Comparison of ENCODE assay signal across 16 cellular contexts in the genomic region with DNA sequence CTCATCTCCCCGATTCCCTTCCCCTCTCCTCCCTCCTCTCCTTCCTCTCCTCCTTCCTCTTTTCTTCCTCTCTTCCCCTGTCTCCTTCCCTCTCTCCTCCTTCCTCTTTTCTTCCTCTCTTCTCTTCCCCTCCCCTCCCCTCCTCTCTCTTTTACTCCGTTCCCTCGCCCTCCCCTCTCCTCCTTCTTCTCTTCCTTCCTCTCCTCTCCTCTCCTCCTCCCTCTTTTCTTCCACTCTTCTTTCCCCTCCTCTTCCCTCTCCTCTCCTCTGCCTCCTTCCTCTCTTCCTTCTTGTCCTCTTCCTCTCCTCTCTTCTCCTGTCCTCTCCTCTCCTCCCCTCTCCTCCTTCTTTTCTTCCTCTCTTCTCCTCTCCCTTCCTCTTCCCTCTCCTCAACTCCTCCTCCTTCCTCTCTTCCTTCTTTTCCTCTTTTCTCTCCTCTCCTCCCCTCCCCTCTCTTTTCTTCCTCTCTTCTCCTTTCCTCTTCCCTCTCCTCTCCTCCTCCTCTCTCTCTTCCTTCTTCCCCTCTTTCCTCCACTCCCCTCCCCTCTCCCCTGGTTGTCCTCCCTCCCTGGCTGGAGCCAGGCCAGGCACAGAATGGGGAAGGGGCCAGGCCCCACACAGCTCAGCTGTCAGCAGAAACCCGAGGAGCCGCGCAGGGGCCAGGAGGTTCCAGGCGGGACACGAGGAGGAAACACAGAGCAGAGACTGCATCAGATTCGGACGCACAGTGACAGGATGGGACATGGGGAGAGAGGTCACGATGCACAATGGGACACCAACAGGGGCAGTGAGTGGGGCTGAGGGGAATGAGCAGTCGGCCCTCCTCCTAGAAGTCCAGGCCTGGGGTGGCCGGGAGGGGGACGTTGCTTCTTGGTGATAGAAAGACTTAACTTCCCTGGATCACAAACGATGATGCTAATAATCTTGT. TPM values are rescaled to one million over a fixed set of nuclear protein-coding genes. Genes with fewer than 3 reads are reported as not detected.
"Had no signal": no experiment of that assay in that cellular context is flagged by ENCODE, and none has a peak within 500 bp of the region (broad histone marks: within the 10 kb centered on the region; RNA-seq: fewer than 3 reads in every experiment).

No MANE protein-coding gene starts in this region.

- H3K27me3 ChIP-seq: ascending aorta, dorsolateral prefrontal cortex, heart left ventricle had no signal

- ATAC-seq: heart left ventricle; left cardiac atrium; stimulated activated memory B cell treated with anti-CD40 and anti-IgM and Interleukin-4, amounts not matched to agents 10 μg/mL and 1 μg/mL and 100 μg/mL, for 72 hours had no signal

- H3K36me3 ChIP-seq: ascending aorta, heart left ventricle, prostate gland had no signal

- DNase-seq: activated naive CD4-positive, alpha-beta T cell treated with anti-CD3 and anti-CD28 coated beads, Interleukin-2, amount 10 ng/mL, durations not matched to agents 7 days and 5 days; dorsolateral prefrontal cortex; heart left ventricle; left cardiac atrium; naive B cell; stimulated activated CD4-positive, alpha-beta T cell treated with anti-CD3 and anti-CD28 coated beads, Interleukin-12 subunit alpha, Interleukin-12 subunit beta, amount 100 ng/mL, for 4 hours; T-helper 2 cell had no signal

- H3K9me3 ChIP-seq: ascending aorta, heart left ventricle, prostate gland had no signal

- H3K4me1 Mint-ChIP-seq: activated naive CD4-positive, alpha-beta T cell treated with anti-CD3 and anti-CD28 coated beads, Interleukin-2, amount 10 ng/mL, durations not matched to agents 7 days and 5 days; naive B cell; stimulated activated memory B cell treated with anti-CD40 and anti-IgM and Interleukin-4, amounts not matched to agents 10 μg/mL and 1 μg/mL and 100 μg/mL, for 72 hours had no signal

- H3K4me3 ChIP-seq: ascending aorta, dorsolateral prefrontal cortex, heart left ventricle, prostate gland had no signal

- H3K9me3 Mint-ChIP-seq: activated naive CD4-positive, alpha-beta T cell treated with anti-CD3 and anti-CD28 coated beads, Interleukin-2, amount 10 ng/mL, durations not matched to agents 7 days and 5 days; endodermal cell; naive B cell; stimulated activated memory B cell treated with anti-CD40 and anti-IgM and Interleukin-4, amounts not matched to agents 10 μg/mL and 1 μg/mL and 100 μg/mL, for 72 hours had no signal

- H3K27ac Mint-ChIP-seq: activated naive CD4-positive, alpha-beta T cell treated with anti-CD3 and anti-CD28 coated beads, Interleukin-2, amount 10 ng/mL, durations not matched to agents 7 days and 5 days; endodermal cell; stimulated activated memory B cell treated with anti-CD40 and anti-IgM and Interleukin-4, amounts not matched to agents 10 μg/mL and 1 μg/mL and 100 μg/mL, for 72 hours had no signal

- FAIRE-seq: frontal cortex, urothelium cell line had no signal

- H3K27ac ChIP-seq: ascending aorta, heart left ventricle, prostate gland had no signal

- H3K4me1 ChIP-seq: ascending aorta, prostate gland had no signal

- H3K4me3 Mint-ChIP-seq: activated naive CD4-positive, alpha-beta T cell treated with anti-CD3 and anti-CD28 coated beads, Interleukin-2, amount 10 ng/mL, durations not matched to agents 7 days and 5 days; endodermal cell; naive B cell; stimulated activated memory B cell treated with anti-CD40 and anti-IgM and Interleukin-4, amounts not matched to agents 10 μg/mL and 1 μg/mL and 100 μg/mL, for 72 hours had no signal

- H3K36me3 Mint-ChIP-seq: activated naive CD4-positive, alpha-beta T cell treated with anti-CD3 and anti-CD28 coated beads, Interleukin-2, amount 10 ng/mL, durations not matched to agents 7 days and 5 days; naive B cell; stimulated activated memory B cell treated with anti-CD40 and anti-IgM and Interleukin-4, amounts not matched to agents 10 μg/mL and 1 μg/mL and 100 μg/mL, for 72 hours had no signal

RNA-seq across cellular contexts. Expression of a gene that starts 48.0 kb away (rescaled TPM):
- total RNA-seq: ascending aorta, epithelial cell of proximal tubule, lung microvascular endothelial cell had no signal

RNA-seq across cellular contexts. Expression of a gene that starts 51.7 kb away (rescaled TPM):
- total RNA-seq: ascending aorta, endodermal cell, epithelial cell of proximal tubule, heart left ventricle, left cardiac atrium, lung microvascular endothelial cell, omental fat pad, prostate gland had no signal
- polyA plus RNA-seq: heart left ventricle had no signal
